ENCODE assay signal across 28 cellular contexts in the genomic region with DNA sequence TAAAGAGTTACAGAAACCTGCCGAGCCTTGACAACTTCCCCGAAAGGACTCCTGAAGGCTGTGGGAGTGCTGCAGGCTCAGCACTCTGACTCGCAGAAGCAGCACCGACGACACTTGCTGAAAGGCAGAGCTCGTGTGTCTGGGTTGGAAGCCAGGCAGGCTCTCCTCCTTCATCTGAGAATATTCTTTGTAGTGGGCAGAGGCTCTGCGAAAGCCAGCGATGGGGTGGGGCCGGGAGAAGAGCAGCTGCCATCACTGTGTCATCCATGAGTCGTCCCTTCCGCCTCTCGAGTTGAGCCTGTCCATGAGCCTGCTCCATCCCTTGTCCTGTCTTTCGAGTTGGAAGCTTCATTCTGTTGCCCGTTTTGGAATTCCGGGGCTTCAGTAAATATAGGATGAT.
"Had no signal": no experiment of that assay in that cellular context is flagged by ENCODE, and none has a peak within 500 bp of the region (broad histone marks: within the 10 kb centered on the region; RNA-seq: fewer than 3 reads in every experiment).

No MANE protein-coding gene starts in this region.

- H3K27me3 Mint-ChIP-seq: activated naive CD4-positive, alpha-beta T cell treated with anti-CD3 and anti-CD28 coated beads, Interleukin-2, amount 50 U/mL, for 24 hours; activated naive CD8-positive, alpha-beta T cell treated with anti-CD3 and anti-CD28 coated beads, Interleukin-2, amount 50 U/mL, for 24 hours; activated T-cell treated with anti-CD3 and anti-CD28 coated beads, Interleukin-2, amount 50 U/mL, for 24 hours; natural killer cell treated with Interleukin-12 subunit alpha and Interleukin-12 subunit beta and Interleukin-15 and Interleukin-18, amount 100 ng/mL, for 72 hours had no signal

- DNase-seq: activated CD4-positive, alpha-beta T cell treated with anti-CD3 and anti-CD28 coated beads, Interleukin-2, amount 50 U/mL, for 1 hour; activated CD8-positive, alpha-beta memory T cell treated with anti-CD3 and anti-CD28 coated beads, Interleukin-2, amount 50 U/mL, for 4 hours; activated gamma-delta T cell; activated naive CD8-positive, alpha-beta T cell treated with anti-CD3 and anti-CD28 coated beads, Interleukin-2, amount 50 U/mL, for 24 hours; activated T-cell treated with anti-CD3 and anti-CD28 coated beads, Interleukin-2, amount 50 U/mL, for 24 hours; amygdala; effector CD4-positive, alpha-beta T cell; esophagus squamous epithelium; foreskin melanocyte; left lung; lower lobe of right lung; mesendoderm; sigmoid colon; stimulated activated CD4-positive, alpha-beta T cell treated with anti-CD3 and anti-CD28 coated beads, Interleukin-1b, Interleukin-23, amount 100 ng/mL, for 48 hours; stimulated activated CD4-positive, alpha-beta T cell treated with anti-CD3 and anti-CD28 coated beads, Interleukin-4, amount 100 ng/mL, for 4 hours; stimulated activated CD8-positive, alpha-beta memory T cell treated with anti-CD3 and anti-CD28 coated beads, Interleukin-4, amount 100 ng/mL, for 48 hours; stimulated activated naive B cell treated with anti-CD40 and anti-IgM and Interleukin-4, amounts not matched to agents 10 μg/mL and 1 μg/mL and 100 μg/mL, for 72 hours; stomach; SW 1271; T1000; thyroid gland; upper lobe of left lung had no signal

- H3K27me3 ChIP-seq: sigmoid colon, stomach, thyroid gland, upper lobe of left lung had no signal

- H3K27ac Mint-ChIP-seq: activated naive CD4-positive, alpha-beta T cell treated with anti-CD3 and anti-CD28 coated beads, Interleukin-2, amount 50 U/mL, for 24 hours; activated naive CD8-positive, alpha-beta T cell treated with anti-CD3 and anti-CD28 coated beads, Interleukin-2, amount 50 U/mL, for 24 hours; activated T-cell treated with anti-CD3 and anti-CD28 coated beads, Interleukin-2, amount 50 U/mL, for 24 hours; natural killer cell treated with Interleukin-12 subunit alpha and Interleukin-12 subunit beta and Interleukin-15 and Interleukin-18, amount 100 ng/mL, for 72 hours; stimulated activated naive B cell treated with anti-CD40 and anti-IgM and Interleukin-4, amounts not matched to agents 10 μg/mL and 1 μg/mL and 100 μg/mL, for 72 hours; T-helper 1 cell treated with Interleukin-12 subunit alpha and Interleukin-12 subunit beta and Interleukin-4 antibody, amounts not matched to agents 30 μg/mL and 1 μg/mL, for 36 hours; WTC11 had no signal

- H3K27ac ChIP-seq: epithelial cell of prostate, esophagus squamous epithelium, left lung, lower lobe of right lung, sigmoid colon, stomach, thyroid gland, upper lobe of left lung had no signal

- H3K4me1 Mint-ChIP-seq: activated naive CD4-positive, alpha-beta T cell treated with anti-CD3 and anti-CD28 coated beads, Interleukin-2, amount 50 U/mL, for 24 hours; activated naive CD8-positive, alpha-beta T cell treated with anti-CD3 and anti-CD28 coated beads, Interleukin-2, amount 50 U/mL, for 24 hours; stimulated activated naive B cell treated with anti-CD40 and anti-IgM and Interleukin-4, amounts not matched to agents 10 μg/mL and 1 μg/mL and 100 μg/mL, for 72 hours had no signal

- H3K4me3 Mint-ChIP-seq: activated naive CD4-positive, alpha-beta T cell treated with anti-CD3 and anti-CD28 coated beads, Interleukin-2, amount 50 U/mL, for 24 hours; activated naive CD8-positive, alpha-beta T cell treated with anti-CD3 and anti-CD28 coated beads, Interleukin-2, amount 50 U/mL, for 24 hours; activated T-cell treated with anti-CD3 and anti-CD28 coated beads, Interleukin-2, amount 50 U/mL, for 24 hours; natural killer cell treated with Interleukin-12 subunit alpha and Interleukin-12 subunit beta and Interleukin-15 and Interleukin-18, amount 100 ng/mL, for 72 hours; stimulated activated naive B cell treated with anti-CD40 and anti-IgM and Interleukin-4, amounts not matched to agents 10 μg/mL and 1 μg/mL and 100 μg/mL, for 72 hours; T-helper 1 cell treated with Interleukin-12 subunit alpha and Interleukin-12 subunit beta and Interleukin-4 antibody, amounts not matched to agents 30 μg/mL and 1 μg/mL, for 36 hours; WTC11 had no signal

- H3K36me3 Mint-ChIP-seq: activated naive CD4-positive, alpha-beta T cell treated with anti-CD3 and anti-CD28 coated beads, Interleukin-2, amount 50 U/mL, for 24 hours; natural killer cell treated with Interleukin-12 subunit alpha and Interleukin-12 subunit beta and Interleukin-15 and Interleukin-18, amount 100 ng/mL, for 72 hours; stimulated activated naive B cell treated with anti-CD40 and anti-IgM and Interleukin-4, amounts not matched to agents 10 μg/mL and 1 μg/mL and 100 μg/mL, for 72 hours; WTC11 had no signal

- H3K4me3 ChIP-seq: esophagus squamous epithelium, left lung, lower lobe of right lung, sigmoid colon, smooth muscle cell, stomach, thyroid gland, upper lobe of left lung had no signal

- H3K4me1 ChIP-seq: left lung, lower lobe of right lung, stomach, upper lobe of left lung had no signal

- H3K9me3 Mint-ChIP-seq: activated naive CD4-positive, alpha-beta T cell treated with anti-CD3 and anti-CD28 coated beads, Interleukin-2, amount 50 U/mL, for 24 hours; activated naive CD8-positive, alpha-beta T cell treated with anti-CD3 and anti-CD28 coated beads, Interleukin-2, amount 50 U/mL, for 24 hours; activated T-cell treated with anti-CD3 and anti-CD28 coated beads, Interleukin-2, amount 50 U/mL, for 24 hours; natural killer cell treated with Interleukin-12 subunit alpha and Interleukin-12 subunit beta and Interleukin-15 and Interleukin-18, amount 100 ng/mL, for 72 hours; stimulated activated naive B cell treated with anti-CD40 and anti-IgM and Interleukin-4, amounts not matched to agents 10 μg/mL and 1 μg/mL and 100 μg/mL, for 72 hours; T-helper 1 cell treated with Interleukin-12 subunit alpha and Interleukin-12 subunit beta and Interleukin-4 antibody, amounts not matched to agents 30 μg/mL and 1 μg/mL, for 36 hours; WTC11 had no signal

- H3K9me3 ChIP-seq: esophagus squamous epithelium, left lung, lower lobe of right lung, sigmoid colon, stomach, thyroid gland, upper lobe of left lung had no signal

- ATAC-seq: activated naive CD8-positive, alpha-beta T cell treated with anti-CD3 and anti-CD28 coated beads, Interleukin-2, amount 50 U/mL, for 24 hours; left lung; stimulated activated naive B cell treated with anti-CD40 and anti-IgM and Interleukin-4, amounts not matched to agents 10 μg/mL and 1 μg/mL and 100 μg/mL, for 72 hours; WTC11 had no signal

- H3K36me3 ChIP-seq: esophagus squamous epithelium, left lung, lower lobe of right lung, stomach, thyroid gland, upper lobe of left lung had no signal
